Comparison of ENCODE assay signal across 29 cellular contexts in the genomic region with DNA sequence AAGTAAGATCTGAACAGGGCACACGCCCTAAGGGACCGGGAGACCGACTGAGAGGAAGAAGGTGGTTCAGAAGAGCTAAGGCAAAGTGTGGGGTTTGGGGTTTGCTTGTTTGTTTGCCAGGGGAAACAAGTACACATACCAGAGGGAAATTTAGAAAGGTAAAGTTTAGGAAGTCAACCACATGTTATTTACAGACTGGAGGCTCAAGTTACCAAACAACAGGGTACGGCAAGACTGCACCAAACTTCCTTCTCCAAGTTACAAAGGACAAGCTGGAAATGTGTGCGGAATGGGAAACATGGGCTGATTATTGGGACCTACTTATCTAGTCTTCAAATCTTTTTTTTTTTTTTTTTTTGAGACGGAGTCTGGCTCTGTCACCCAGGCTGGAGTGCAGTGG.
"Had no signal": no experiment of that assay in that cellular context is flagged by ENCODE, and none has a peak within 500 bp of the region (broad histone marks: within the 10 kb centered on the region; RNA-seq: fewer than 3 reads in every experiment).

No MANE protein-coding gene starts in this region.

- H3K27me3 ChIP-seq: adrenal gland, body of pancreas, colonic mucosa, heart right ventricle, hepatocyte had no signal

- H3K4me1 ChIP-seq: adrenal gland, body of pancreas had no signal

- ATAC-seq: activated naive CD8-positive, alpha-beta T cell treated with anti-CD3 and anti-CD28 coated beads, Interleukin-2, amount 50 U/mL, for 24 hours; activated T-cell treated with anti-CD3 and anti-CD28 coated beads, Interleukin-2, amount 50 U/mL, for 72 hours; body of pancreas; esophagus mucosa; heart right ventricle; WTC11 had no signal

- H3K27ac Mint-ChIP-seq: activated CD4-positive, alpha-beta memory T cell treated with anti-CD3 and anti-CD28 coated beads, Interleukin-2, amount 10 ng/mL, durations not matched to agents 7 days and 5 days; activated CD4-positive, alpha-beta T cell treated with anti-CD3 and anti-CD28 coated beads, Interleukin-2, amount 10 ng/mL, durations not matched to agents 7 days and 5 days; activated naive CD4-positive, alpha-beta T cell treated with anti-CD3 and anti-CD28 coated beads, Interleukin-2, amount 50 U/mL, for 24 hours; activated naive CD8-positive, alpha-beta T cell treated with anti-CD3 and anti-CD28 coated beads for 36 hours; activated naive CD8-positive, alpha-beta T cell treated with anti-CD3 and anti-CD28 coated beads, Interleukin-2, amount 50 U/mL, for 24 hours; activated T-cell treated with anti-CD3 and anti-CD28 coated beads, Interleukin-2, amount 50 U/mL, for 24 hours; activated T-cell treated with anti-CD3 and anti-CD28 coated beads, Interleukin-2, amount 50 U/mL, for 72 hours; WTC11 had no signal

- H3K27me3 Mint-ChIP-seq: activated CD4-positive, alpha-beta memory T cell treated with anti-CD3 and anti-CD28 coated beads, Interleukin-2, amount 10 ng/mL, durations not matched to agents 7 days and 5 days; activated CD4-positive, alpha-beta T cell treated with anti-CD3 and anti-CD28 coated beads, Interleukin-2, amount 10 ng/mL, durations not matched to agents 7 days and 5 days; activated naive CD4-positive, alpha-beta T cell treated with anti-CD3 and anti-CD28 coated beads, Interleukin-2, amount 50 U/mL, for 24 hours; activated naive CD8-positive, alpha-beta T cell treated with anti-CD3 and anti-CD28 coated beads for 36 hours; activated naive CD8-positive, alpha-beta T cell treated with anti-CD3 and anti-CD28 coated beads, Interleukin-2, amount 50 U/mL, for 24 hours; activated T-cell treated with anti-CD3 and anti-CD28 coated beads, Interleukin-2, amount 50 U/mL, for 24 hours had no signal

- H3K4me3 Mint-ChIP-seq: activated CD4-positive, alpha-beta memory T cell treated with anti-CD3 and anti-CD28 coated beads, Interleukin-2, amount 10 ng/mL, durations not matched to agents 7 days and 5 days; activated CD4-positive, alpha-beta T cell treated with anti-CD3 and anti-CD28 coated beads, Interleukin-2, amount 10 ng/mL, durations not matched to agents 7 days and 5 days; activated naive CD4-positive, alpha-beta T cell treated with anti-CD3 and anti-CD28 coated beads, Interleukin-2, amount 50 U/mL, for 24 hours; activated naive CD8-positive, alpha-beta T cell treated with anti-CD3 and anti-CD28 coated beads for 36 hours; activated naive CD8-positive, alpha-beta T cell treated with anti-CD3 and anti-CD28 coated beads, Interleukin-2, amount 50 U/mL, for 24 hours; activated T-cell treated with anti-CD3 and anti-CD28 coated beads, Interleukin-2, amount 50 U/mL, for 24 hours; activated T-cell treated with anti-CD3 and anti-CD28 coated beads, Interleukin-2, amount 50 U/mL, for 72 hours; WTC11 had no signal

- H3K9me3 Mint-ChIP-seq: activated CD4-positive, alpha-beta memory T cell treated with anti-CD3 and anti-CD28 coated beads, Interleukin-2, amount 10 ng/mL, durations not matched to agents 7 days and 5 days; activated CD4-positive, alpha-beta T cell treated with anti-CD3 and anti-CD28 coated beads, Interleukin-2, amount 10 ng/mL, durations not matched to agents 7 days and 5 days; activated naive CD4-positive, alpha-beta T cell treated with anti-CD3 and anti-CD28 coated beads, Interleukin-2, amount 50 U/mL, for 24 hours; activated naive CD8-positive, alpha-beta T cell treated with anti-CD3 and anti-CD28 coated beads for 36 hours; activated naive CD8-positive, alpha-beta T cell treated with anti-CD3 and anti-CD28 coated beads, Interleukin-2, amount 50 U/mL, for 24 hours; activated T-cell treated with anti-CD3 and anti-CD28 coated beads, Interleukin-2, amount 50 U/mL, for 24 hours; activated T-cell treated with anti-CD3 and anti-CD28 coated beads, Interleukin-2, amount 50 U/mL, for 72 hours; WTC11 had no signal

- H3K27ac ChIP-seq: adrenal gland, body of pancreas, colonic mucosa, heart right ventricle, hepatocyte, VCaP had no signal

- H3K9me3 ChIP-seq: adrenal gland, body of pancreas, colonic mucosa, heart right ventricle had no signal

- H3K4me1 Mint-ChIP-seq: activated CD4-positive, alpha-beta memory T cell treated with anti-CD3 and anti-CD28 coated beads, Interleukin-2, amount 10 ng/mL, durations not matched to agents 7 days and 5 days; activated CD4-positive, alpha-beta T cell treated with anti-CD3 and anti-CD28 coated beads, Interleukin-2, amount 10 ng/mL, durations not matched to agents 7 days and 5 days; activated naive CD8-positive, alpha-beta T cell treated with anti-CD3 and anti-CD28 coated beads, Interleukin-2, amount 50 U/mL, for 24 hours had no signal

- H3K4me3 ChIP-seq: adrenal gland, body of pancreas, colonic mucosa, heart right ventricle, hepatocyte had no signal

- H3K36me3 ChIP-seq: colonic mucosa had no signal

- DNase-seq: activated CD4-positive, alpha-beta memory T cell treated with anti-CD3 and anti-CD28 coated beads, Interleukin-2, amount 10 ng/mL, durations not matched to agents 7 days and 5 days; activated CD4-positive, alpha-beta T cell treated with anti-CD3 and anti-CD28 coated beads for 1 hour; activated CD4-positive, alpha-beta T cell treated with anti-CD3 and anti-CD28 coated beads for 4 hours; activated CD4-positive, alpha-beta T cell treated with anti-CD3 and anti-CD28 coated beads, Interleukin-2, amount 10 ng/mL, durations not matched to agents 7 days and 5 days; activated CD4-positive, alpha-beta T cell treated with anti-CD3 and anti-CD28 coated beads, Interleukin-2, amount 50 U/mL, for 4 hours; activated CD8-positive, alpha-beta memory T cell treated with anti-CD3 and anti-CD28 coated beads, Interleukin-2, amount 50 U/mL, for 48 hours; activated gamma-delta T cell treated with Interleukin-2 at 50 U/mL for 16 hours; activated naive CD4-positive, alpha-beta T cell treated with Interleukin-2 at 50 U/mL for 16 hours; activated naive CD8-positive, alpha-beta T cell treated with anti-CD3 and anti-CD28 coated beads for 36 hours; activated naive CD8-positive, alpha-beta T cell treated with anti-CD3 and anti-CD28 coated beads, Interleukin-2, amount 50 U/mL, for 24 hours; activated T-cell treated with anti-CD3 and anti-CD28 coated beads for 4 hours; activated T-cell treated with anti-CD3 and anti-CD28 coated beads, Interleukin-2, amount 50 U/mL, for 24 hours; activated T-cell treated with anti-CD3 and anti-CD28 coated beads, Interleukin-2, amount 50 U/mL, for 72 hours; adrenal gland; amygdala; aorta; body of pancreas; caudate nucleus; colonic mucosa; effector CD8-positive, alpha-beta T cell; foreskin fibroblast; heart right ventricle; T-helper 1 cell; T1000 had no signal
